Comparison of ENCODE assay signal across 1 cellular context in genomic region chr7:64562621-64563275, GRCh38.
A peak's percentile ranks its signal among the peaks of the same experiment; 100 is the strongest.
TF ChIP-seq lines count a peak whose summit lies in the region.

TSS of gene ZNF680 (minus strand) at chr7:64563071. CDS start at chr7:64562954, 117 bp downstream.

TF ChIP-seq in HepG2, 621 proteins besides CTCF, POLR2A, EP300 and RAD21 (continued from another document):
- peak; percentile 86 for TF ChIP-seq SIN3B (IDR thresholded peaks at IDR 0.05; ENCODE audit: low read length)
- TF ChIP-seq HNF1B (CRISPR knock-in tag; IDR thresholded peaks at IDR 0.05), result peak; percentile 74
- TF ChIP-seq EZH2 (conservative IDR thresholded peaks at IDR 0.05; ENCODE audit: low read depth, low read length), result no peak
- TF ChIP-seq GFI1 (CRISPR knock-in tag; IDR thresholded peaks at IDR 0.05; ENCODE audit: borderline replicate concordance), result 0 out of 2 replicates have a peak, but pooled peaks have one; percentile 50
- no peak for TF ChIP-seq GPN1 (CRISPR knock-in tag; IDR thresholded peaks at IDR 0.05; ENCODE audit: borderline replicate concordance)
- TF ChIP-seq ZNF670 (CRISPR knock-in tag; IDR thresholded peaks at IDR 0.05; ENCODE audit: borderline replicate concordance), result 0 out of 2 replicates have a peak, but pooled peaks have one; percentile 31
- TF ChIP-seq ZSCAN21 (CRISPR knock-in tag; IDR thresholded peaks at IDR 0.05; ENCODE audit: borderline replicate concordance), result no peak
- peak; percentile 60; the same call in 1 of the 2 replicates for TF ChIP-seq E2F1 (CRISPR knock-in tag; IDR thresholded peaks at IDR 0.05)
